In the genomic region with DNA sequence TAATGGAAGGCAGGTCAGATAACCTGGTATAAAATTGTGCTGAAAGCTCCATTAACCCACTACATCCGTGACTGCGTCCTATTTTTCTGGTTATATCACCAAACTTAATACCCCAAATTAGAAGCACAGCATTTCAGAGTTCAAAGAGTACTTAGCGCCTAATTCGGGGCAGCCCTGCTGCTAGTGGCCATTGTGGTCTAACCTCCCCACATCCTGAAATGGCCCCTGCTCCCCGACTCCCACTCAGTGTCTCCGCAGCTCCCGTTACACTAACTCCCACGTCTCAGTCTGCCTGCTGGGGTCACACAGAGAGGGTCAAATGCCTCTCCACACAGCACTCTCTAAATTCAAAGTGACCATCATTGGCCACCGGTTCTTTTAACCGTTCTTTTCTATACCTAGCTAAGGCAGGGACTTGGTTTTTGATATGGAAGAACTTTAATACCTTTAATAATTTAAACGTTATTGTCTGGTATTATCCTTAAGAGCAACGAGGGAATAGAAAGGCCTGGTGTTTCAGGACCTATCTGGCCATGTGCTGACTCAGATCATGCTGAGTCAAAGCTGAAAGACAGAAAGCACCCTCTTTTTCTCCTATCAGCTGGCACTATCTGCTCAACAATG, we compare ENCODE assay signal across 9 cellular contexts.
DNase-seq lines count a peak whose midpoint lies in the region; ATAC-seq and TF ChIP-seq lines count a peak whose summit lies in the region.
"Had no signal": no experiment of that assay in that cellular context is flagged by ENCODE, and none has a peak within 500 bp of the region (broad histone marks: within the 10 kb centered on the region; RNA-seq: fewer than 3 reads in every experiment).

No MANE protein-coding gene starts in this region.

- no peak overlapping the region for H2AFZ ChIP-seq in OCI-LY3 (ENCODE audit: low read depth, low read length)

- H3K79me2 ChIP-seq in OCI-LY3 (ENCODE audit: low read length), result peaks cover 8% of the 10 kb centered on the region

- 0 out of 2 replicates have a peak, but pooled peaks cover 3% of the 10 kb centered on the region for H3K4me1 ChIP-seq in HEK293 (ENCODE audit: control insufficient read depth, insufficient read depth, low read length)
- peaks cover 51% of the 10 kb centered on the region for H3K4me1 ChIP-seq in OCI-LY3 (ENCODE audit: low read length)
- peaks cover 0 to 4% (median 0%) of the 10 kb centered on the region in 4 donors for H3K4me1 ChIP-seq in sigmoid colon

- no peaks in the 10 kb centered on the region for H3K9me3 ChIP-seq in HEK293 (ENCODE audit: control insufficient read depth, insufficient read depth, low read depth, low read length)
- no peaks in the 10 kb centered on the region for H3K9me3 ChIP-seq in OCI-LY3 (ENCODE audit: insufficient read depth, low read length)
- H3K9me3 ChIP-seq in sigmoid colon, result no peaks in the 10 kb centered on the region

- no peak for TF ChIP-seq EP300 in sigmoid colon (IDR thresholded peaks at IDR 0.05)

- CTCF ChIA-PET in HEK293 (lab: Yijun Ruan, JAX), result no interaction called here

- POLR2A ChIA-PET in HEK293 (lab: Yijun Ruan, JAX), result no interaction called here

- no peak overlapping the region for H3K4me3 ChIP-seq in HEK293 (ENCODE audit: low read depth, low read length)
- H3K4me3 ChIP-seq in OCI-LY3 (ENCODE audit: low read length), result no peak overlapping the region
- no peak overlapping the region for H3K4me3 ChIP-seq in sigmoid colon

- H3K27me3 ChIP-seq in OCI-LY3 (ENCODE audit: low read depth, low read length), result no peaks in the 10 kb centered on the region
- no peaks in the 10 kb centered on the region for H3K27me3 ChIP-seq in sigmoid colon

- H4K20me1 ChIP-seq in OCI-LY3 (ENCODE audit: insufficient read depth, low read length), result no peaks in the 10 kb centered on the region

- TF ChIP-seq CTCF in HEK293 (tag by site-specific recombination; IDR thresholded peaks at IDR 0.05) (no peak), OCI-LY3 (IDR thresholded peaks at IDR 0.05; ENCODE audit: low read depth, low read length) (no peak), sigmoid colon (IDR thresholded peaks at IDR 0.05) (no peak)

- WGBS in sigmoid colon, 2 donors, result 84 to 89% methylated on average over 12 of the region's 12 CpGs

- no peak for TF ChIP-seq POLR2A in sigmoid colon (IDR thresholded peaks at IDR 0.05)

- peak overlapping the region; percentile 31 for H3K4me2 ChIP-seq in OCI-LY3 (ENCODE audit: low read length)

- ATAC-seq in GM18520 (IDR thresholded peaks at IDR 0.05; ENCODE audit: unreplicated experiment), result peak; percentile 63
- no peak for ATAC-seq in GM19328 (IDR thresholded peaks at IDR 0.05; ENCODE audit: unreplicated experiment)

- H3K27ac ChIP-seq in HEK293 (ENCODE audit: extremely low read depth, low read depth, low read length), result no peak overlapping the region
- peak overlapping the region; percentile 29; the same call in 1 of the 2 replicates for H3K27ac ChIP-seq in OCI-LY3 (ENCODE audit: low read length)
- H3K27ac ChIP-seq in sigmoid colon, result no peak overlapping the region

- peak overlapping the region; percentile 31; the same call in 1 of the 2 replicates for H3K9ac ChIP-seq in OCI-LY3 (ENCODE audit: low read length)

- intact Hi-C loops in sigmoid colon (cut with DNase I), result no loop called here

- H3K36me3 ChIP-seq in HEK293 (ENCODE audit: control insufficient read depth in 2 of 2, insufficient read depth in 1 of 2, low read length in 2 of 2), result peaks cover 0 to 23% of the 10 kb centered on the region in 2 experiments; a peak in 1 of 3 replicates
- no peaks in the 10 kb centered on the region for H3K36me3 ChIP-seq in OCI-LY3 (replicated peaks; ENCODE audit: low read depth, low read length)
- peaks cover 0 to 21% (median 13%) of the 10 kb centered on the region in 4 donors for H3K36me3 ChIP-seq in sigmoid colon

- peak; percentile 16 for DNase-seq in myocyte (ENCODE audit: low read depth)
- DNase-seq in sigmoid colon, result no peak
- DNase-seq in ecto neural progenitor cell (ENCODE audit: low spot score), result no peak
- DNase-seq: NCI-H1436, SHP77 had no signal

TF ChIP-seq in HEK293, 187 proteins besides CTCF, POLR2A, EP300 and RAD21:
- TF ChIP-seq ZSCAN18 (tag by site-specific recombination; IDR thresholded peaks at IDR 0.05) (no peak), HOXC10 (CRISPR knock-in tag; IDR thresholded peaks at IDR 0.05) (no peak), ZNF324 (tag by site-specific recombination; IDR thresholded peaks at IDR 0.05) (no peak), ZNF140 (tag by site-specific recombination; IDR thresholded peaks at IDR 0.05) (no peak), ZFHX2 (tag by site-specific recombination; conservative IDR thresholded peaks at IDR 0.05) (0 out of 2 replicates have a peak, but pooled peaks have one; percentile 24), EGR2 (tag by site-specific recombination; IDR thresholded peaks at IDR 0.05; ENCODE audit: low read depth) (peak; percentile 23; the same call in 1 of the 2 replicates)
- TF ChIP-seq, protein P1, sequence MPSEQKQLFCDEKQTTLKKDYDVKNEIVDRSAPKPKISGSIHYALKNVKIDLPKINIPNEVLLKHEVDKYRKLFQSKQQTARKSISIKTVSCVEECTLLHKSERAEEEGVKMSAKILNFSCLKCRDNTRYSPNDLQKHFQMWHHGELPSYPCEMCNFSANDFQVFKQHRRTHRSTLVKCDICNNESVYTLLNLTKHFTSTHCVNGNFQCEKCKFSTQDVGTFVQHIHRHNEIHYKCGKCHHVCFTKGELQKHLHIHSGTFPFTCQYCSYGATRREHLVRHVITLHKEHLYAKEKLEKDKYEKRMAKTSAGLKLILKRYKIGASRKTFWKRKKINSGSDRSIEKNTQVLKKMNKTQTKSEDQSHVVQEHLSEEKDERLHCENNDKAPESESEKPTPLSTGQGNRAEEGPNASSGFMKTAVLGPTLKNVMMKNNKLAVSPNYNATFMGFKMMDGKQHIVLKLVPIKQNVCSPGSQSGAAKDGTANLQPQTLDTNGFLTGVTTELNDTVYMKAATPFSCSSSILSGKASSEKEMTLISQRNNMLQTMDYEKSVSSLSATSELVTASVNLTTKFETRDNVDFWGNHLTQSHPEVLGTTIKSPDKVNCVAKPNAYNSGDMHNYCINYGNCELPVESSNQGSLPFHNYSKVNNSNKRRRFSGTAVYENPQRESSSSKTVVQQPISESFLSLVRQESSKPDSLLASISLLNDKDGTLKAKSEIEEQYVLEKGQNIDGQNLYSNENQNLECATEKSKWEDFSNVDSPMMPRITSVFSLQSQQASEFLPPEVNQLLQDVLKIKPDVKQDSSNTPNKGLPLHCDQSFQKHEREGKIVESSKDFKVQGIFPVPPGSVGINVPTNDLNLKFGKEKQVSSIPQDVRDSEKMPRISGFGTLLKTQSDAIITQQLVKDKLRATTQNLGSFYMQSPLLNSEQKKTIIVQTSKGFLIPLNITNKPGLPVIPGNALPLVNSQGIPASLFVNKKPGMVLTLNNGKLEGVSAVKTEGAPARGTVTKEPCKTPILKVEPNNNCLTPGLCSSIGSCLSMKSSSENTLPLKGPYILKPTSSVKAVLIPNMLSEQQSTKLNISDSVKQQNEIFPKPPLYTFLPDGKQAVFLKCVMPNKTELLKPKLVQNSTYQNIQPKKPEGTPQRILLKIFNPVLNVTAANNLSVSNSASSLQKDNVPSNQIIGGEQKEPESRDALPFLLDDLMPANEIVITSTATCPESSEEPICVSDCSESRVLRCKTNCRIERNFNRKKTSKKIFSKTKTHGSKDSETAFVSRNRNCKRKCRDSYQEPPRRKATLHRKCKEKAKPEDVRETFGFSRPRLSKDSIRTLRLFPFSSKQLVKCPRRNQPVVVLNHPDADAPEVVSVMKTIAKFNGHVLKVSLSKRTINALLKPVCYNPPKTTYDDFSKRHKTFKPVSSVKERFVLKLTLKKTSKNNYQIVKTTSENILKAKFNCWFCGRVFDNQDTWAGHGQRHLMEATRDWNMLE (tag by site-specific recombination; conservative IDR thresholded peaks at IDR 0.05; ENCODE audit: low read depth), result no peak
- TF ChIP-seq, protein P2, sequence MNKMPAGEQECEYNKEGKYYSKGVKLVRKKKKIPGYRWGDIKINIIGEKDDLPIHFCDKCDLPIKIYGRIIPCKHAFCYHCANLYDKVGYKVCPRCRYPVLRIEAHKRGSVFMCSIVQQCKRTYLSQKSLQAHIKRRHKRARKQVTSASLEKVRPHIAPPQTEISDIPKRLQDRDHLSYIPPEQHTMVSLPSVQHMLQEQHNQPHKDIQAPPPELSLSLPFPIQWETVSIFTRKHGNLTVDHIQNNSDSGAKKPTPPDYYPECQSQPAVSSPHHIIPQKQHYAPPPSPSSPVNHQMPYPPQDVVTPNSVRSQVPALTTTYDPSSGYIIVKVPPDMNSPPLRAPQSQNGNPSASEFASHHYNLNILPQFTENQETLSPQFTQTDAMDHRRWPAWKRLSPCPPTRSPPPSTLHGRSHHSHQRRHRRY (tag by site-specific recombination; IDR thresholded peaks at IDR 0.05), result no peak
